1 cellular context compared by ENCODE assay signal in the genomic region with DNA sequence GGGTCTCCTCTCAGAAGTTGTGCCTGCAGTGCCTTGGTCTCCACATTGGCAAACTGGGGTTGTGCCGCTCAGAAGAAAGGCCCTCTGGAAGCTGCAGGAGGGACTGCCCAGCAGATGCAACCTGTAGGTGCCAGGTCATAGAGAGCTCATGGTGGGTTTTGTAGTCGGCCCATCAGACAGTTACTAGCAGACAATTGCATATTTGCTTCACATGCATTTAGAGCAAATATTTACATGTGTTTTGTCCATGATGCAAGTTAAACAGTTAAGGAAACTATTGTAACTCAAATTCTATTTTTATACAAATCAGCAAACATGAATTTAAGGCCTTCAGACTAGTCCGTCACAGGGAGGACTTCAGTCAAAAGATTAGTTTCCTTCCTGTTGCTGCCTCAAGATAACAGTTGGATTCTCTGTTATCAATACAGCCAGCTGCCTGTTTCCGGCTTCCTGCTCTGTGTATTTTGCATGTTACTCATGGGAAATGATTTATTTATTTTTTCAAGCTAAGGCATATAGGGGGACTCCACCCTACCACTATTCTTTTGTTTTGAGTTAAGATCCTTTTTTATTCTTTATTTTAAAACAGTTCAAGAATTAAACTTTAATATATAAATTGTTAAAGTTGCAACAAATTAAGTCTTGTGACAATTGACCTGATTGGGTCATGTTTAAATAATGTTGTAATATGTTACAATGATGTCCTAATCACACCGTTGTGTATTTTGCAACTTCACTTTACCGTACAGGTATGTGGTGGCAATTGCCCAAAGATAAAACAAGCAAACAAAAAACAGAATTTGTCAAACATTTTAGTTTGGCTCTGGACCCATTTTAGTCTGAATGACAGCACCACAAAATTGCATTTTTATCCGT.
TF ChIP-seq lines count a peak whose summit lies in the region.

No MANE protein-coding gene starts in this region.

TF ChIP-seq in HepG2, 621 proteins besides CTCF, POLR2A, EP300 and RAD21 (continued from another document and continues in another):
- TF ChIP-seq, protein P1, sequence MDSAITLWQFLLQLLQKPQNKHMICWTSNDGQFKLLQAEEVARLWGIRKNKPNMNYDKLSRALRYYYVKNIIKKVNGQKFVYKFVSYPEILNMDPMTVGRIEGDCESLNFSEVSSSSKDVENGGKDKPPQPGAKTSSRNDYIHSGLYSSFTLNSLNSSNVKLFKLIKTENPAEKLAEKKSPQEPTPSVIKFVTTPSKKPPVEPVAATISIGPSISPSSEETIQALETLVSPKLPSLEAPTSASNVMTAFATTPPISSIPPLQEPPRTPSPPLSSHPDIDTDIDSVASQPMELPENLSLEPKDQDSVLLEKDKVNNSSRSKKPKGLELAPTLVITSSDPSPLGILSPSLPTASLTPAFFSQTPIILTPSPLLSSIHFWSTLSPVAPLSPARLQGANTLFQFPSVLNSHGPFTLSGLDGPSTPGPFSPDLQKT (CRISPR knock-in tag; IDR thresholded peaks at IDR 0.05; ENCODE audit: borderline replicate concordance) = no peak
- no peak for TF ChIP-seq ZNF720 (CRISPR knock-in tag; IDR thresholded peaks at IDR 0.05)
- TF ChIP-seq, protein P2, sequence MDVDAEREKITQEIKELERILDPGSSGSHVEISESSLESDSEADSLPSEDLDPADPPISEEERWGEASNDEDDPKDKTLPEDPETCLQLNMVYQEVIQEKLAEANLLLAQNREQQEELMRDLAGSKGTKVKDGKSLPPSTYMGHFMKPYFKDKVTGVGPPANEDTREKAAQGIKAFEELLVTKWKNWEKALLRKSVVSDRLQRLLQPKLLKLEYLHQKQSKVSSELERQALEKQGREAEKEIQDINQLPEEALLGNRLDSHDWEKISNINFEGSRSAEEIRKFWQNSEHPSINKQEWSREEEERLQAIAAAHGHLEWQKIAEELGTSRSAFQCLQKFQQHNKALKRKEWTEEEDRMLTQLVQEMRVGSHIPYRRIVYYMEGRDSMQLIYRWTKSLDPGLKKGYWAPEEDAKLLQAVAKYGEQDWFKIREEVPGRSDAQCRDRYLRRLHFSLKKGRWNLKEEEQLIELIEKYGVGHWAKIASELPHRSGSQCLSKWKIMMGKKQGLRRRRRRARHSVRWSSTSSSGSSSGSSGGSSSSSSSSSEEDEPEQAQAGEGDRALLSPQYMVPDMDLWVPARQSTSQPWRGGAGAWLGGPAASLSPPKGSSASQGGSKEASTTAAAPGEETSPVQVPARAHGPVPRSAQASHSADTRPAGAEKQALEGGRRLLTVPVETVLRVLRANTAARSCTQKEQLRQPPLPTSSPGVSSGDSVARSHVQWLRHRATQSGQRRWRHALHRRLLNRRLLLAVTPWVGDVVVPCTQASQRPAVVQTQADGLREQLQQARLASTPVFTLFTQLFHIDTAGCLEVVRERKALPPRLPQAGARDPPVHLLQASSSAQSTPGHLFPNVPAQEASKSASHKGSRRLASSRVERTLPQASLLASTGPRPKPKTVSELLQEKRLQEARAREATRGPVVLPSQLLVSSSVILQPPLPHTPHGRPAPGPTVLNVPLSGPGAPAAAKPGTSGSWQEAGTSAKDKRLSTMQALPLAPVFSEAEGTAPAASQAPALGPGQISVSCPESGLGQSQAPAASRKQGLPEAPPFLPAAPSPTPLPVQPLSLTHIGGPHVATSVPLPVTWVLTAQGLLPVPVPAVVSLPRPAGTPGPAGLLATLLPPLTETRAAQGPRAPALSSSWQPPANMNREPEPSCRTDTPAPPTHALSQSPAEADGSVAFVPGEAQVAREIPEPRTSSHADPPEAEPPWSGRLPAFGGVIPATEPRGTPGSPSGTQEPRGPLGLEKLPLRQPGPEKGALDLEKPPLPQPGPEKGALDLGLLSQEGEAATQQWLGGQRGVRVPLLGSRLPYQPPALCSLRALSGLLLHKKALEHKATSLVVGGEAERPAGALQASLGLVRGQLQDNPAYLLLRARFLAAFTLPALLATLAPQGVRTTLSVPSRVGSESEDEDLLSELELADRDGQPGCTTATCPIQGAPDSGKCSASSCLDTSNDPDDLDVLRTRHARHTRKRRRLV (CRISPR knock-in tag; IDR thresholded peaks at IDR 0.05) = no peak
- TF ChIP-seq ZNF768 (CRISPR knock-in tag; IDR thresholded peaks at IDR 0.05) = no peak
- TF ChIP-seq YEATS2 (CRISPR knock-in tag; IDR thresholded peaks at IDR 0.05; ENCODE audit: borderline replicate concordance) = no peak
- TF ChIP-seq, protein P3, sequence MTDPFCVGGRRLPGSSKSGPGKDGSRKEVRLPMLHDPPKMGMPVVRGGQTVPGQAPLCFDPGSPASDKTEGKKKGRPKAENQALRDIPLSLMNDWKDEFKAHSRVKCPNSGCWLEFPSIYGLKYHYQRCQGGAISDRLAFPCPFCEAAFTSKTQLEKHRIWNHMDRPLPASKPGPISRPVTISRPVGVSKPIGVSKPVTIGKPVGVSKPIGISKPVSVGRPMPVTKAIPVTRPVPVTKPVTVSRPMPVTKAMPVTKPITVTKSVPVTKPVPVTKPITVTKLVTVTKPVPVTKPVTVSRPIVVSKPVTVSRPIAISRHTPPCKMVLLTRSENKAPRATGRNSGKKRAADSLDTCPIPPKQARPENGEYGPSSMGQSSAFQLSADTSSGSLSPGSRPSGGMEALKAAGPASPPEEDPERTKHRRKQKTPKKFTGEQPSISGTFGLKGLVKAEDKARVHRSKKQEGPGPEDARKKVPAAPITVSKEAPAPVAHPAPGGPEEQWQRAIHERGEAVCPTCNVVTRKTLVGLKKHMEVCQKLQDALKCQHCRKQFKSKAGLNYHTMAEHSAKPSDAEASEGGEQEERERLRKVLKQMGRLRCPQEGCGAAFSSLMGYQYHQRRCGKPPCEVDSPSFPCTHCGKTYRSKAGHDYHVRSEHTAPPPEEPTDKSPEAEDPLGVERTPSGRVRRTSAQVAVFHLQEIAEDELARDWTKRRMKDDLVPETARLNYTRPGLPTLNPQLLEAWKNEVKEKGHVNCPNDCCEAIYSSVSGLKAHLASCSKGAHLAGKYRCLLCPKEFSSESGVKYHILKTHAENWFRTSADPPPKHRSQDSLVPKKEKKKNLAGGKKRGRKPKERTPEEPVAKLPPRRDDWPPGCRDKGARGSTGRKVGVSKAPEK (CRISPR knock-in tag; IDR thresholded peaks at IDR 0.05; ENCODE audit: borderline replicate concordance) = peak; percentile 71; the same call in 1 of the 2 replicates
- TF ChIP-seq NR2F1 (CRISPR knock-in tag; IDR thresholded peaks at IDR 0.05) = peak in 1 of 2 experiments; percentile 79; a peak in 2 of 4 replicates
- no peak for TF ChIP-seq ZNF382 (CRISPR knock-in tag; IDR thresholded peaks at IDR 0.05; ENCODE audit: borderline replicate concordance)
- TF ChIP-seq NONO (IDR thresholded peaks at IDR 0.05) = no peak
- no peak for TF ChIP-seq NONO (CRISPR knock-in tag; conservative IDR thresholded peaks at IDR 0.05)
- TF ChIP-seq NFYB (CRISPR knock-in tag; IDR thresholded peaks at IDR 0.05) = no peak
- peak; percentile 38; the same call in 1 of the 2 replicates for TF ChIP-seq HOXA5 (CRISPR knock-in tag; IDR thresholded peaks at IDR 0.05)
- no peak for TF ChIP-seq ZNF83 (CRISPR knock-in tag; IDR thresholded peaks at IDR 0.05; ENCODE audit: borderline replicate concordance)
- TF ChIP-seq ZNF496 (CRISPR knock-in tag; IDR thresholded peaks at IDR 0.05; ENCODE audit: insufficient replicate concordance) = no peak
- TF ChIP-seq ZNF326 (CRISPR knock-in tag; IDR thresholded peaks at IDR 0.05; ENCODE audit: borderline replicate concordance) = no peak
- no peak for TF ChIP-seq SMARCC2 (IDR thresholded peaks at IDR 0.05)
- TF ChIP-seq, protein P4, sequence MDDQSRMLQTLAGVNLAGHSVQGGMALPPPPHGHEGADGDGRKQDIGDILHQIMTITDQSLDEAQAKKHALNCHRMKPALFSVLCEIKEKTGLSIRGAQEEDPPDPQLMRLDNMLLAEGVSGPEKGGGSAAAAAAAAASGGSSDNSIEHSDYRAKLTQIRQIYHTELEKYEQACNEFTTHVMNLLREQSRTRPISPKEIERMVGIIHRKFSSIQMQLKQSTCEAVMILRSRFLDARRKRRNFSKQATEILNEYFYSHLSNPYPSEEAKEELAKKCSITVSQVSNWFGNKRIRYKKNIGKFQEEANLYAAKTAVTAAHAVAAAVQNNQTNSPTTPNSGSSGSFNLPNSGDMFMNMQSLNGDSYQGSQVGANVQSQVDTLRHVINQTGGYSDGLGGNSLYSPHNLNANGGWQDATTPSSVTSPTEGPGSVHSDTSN (CRISPR knock-in tag; IDR thresholded peaks at IDR 0.05; ENCODE audit: borderline replicate concordance) = no peak
- TF ChIP-seq ZNF563 (CRISPR knock-in tag; IDR thresholded peaks at IDR 0.05) = no peak
- TF ChIP-seq, protein P5, sequence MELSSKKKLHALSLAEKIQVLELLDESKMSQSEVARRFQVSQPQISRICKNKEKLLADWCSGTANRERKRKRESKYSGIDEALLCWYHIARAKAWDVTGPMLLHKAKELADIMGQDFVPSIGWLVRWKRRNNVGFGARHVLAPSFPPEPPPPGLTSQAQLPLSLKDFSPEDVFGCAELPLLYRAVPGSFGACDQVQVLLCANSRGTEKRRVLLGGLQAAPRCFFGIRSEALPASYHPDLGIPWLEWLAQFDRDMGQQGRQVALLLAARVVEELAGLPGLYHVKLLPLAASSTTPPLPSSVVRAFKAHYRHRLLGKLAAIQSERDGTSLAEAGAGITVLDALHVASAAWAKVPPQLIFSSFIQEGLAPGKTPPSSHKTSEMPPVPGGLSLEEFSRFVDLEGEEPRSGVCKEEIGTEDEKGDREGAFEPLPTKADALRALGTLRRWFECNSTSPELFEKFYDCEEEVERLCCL (CRISPR knock-in tag; IDR thresholded peaks at IDR 0.05; ENCODE audit: borderline replicate concordance) = no peak; the same call in 1 of the 2 replicates
- TF ChIP-seq SRSF9 (IDR thresholded peaks at IDR 0.05; ENCODE audit: borderline replicate concordance, insufficient read depth, low read depth, low read length, poor library complexity, severe bottlenecking) = no peak
- TF ChIP-seq, protein P6, sequence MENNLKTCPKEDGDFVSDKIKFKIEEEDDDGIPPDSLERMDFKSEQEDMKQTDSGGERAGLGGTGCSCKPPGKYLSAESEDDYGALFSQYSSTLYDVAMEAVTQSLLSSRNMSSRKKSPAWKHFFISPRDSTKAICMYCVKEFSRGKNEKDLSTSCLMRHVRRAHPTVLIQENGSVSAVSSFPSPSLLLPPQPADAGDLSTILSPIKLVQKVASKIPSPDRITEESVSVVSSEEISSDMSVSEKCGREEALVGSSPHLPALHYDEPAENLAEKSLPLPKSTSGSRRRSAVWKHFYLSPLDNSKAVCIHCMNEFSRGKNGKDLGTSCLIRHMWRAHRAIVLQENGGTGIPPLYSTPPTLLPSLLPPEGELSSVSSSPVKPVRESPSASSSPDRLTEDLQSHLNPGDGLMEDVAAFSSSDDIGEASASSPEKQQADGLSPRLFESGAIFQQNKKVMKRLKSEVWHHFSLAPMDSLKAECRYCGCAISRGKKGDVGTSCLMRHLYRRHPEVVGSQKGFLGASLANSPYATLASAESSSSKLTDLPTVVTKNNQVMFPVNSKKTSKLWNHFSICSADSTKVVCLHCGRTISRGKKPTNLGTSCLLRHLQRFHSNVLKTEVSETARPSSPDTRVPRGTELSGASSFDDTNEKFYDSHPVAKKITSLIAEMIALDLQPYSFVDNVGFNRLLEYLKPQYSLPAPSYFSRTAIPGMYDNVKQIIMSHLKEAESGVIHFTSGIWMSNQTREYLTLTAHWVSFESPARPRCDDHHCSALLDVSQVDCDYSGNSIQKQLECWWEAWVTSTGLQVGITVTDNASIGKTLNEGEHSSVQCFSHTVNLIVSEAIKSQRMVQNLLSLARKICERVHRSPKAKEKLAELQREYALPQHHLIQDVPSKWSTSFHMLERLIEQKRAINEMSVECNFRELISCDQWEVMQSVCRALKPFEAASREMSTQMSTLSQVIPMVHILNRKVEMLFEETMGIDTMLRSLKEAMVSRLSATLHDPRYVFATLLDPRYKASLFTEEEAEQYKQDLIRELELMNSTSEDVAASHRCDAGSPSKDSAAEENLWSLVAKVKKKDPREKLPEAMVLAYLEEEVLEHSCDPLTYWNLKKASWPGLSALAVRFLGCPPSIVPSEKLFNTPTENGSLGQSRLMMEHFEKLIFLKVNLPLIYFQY (CRISPR knock-in tag; IDR thresholded peaks at IDR 0.05; ENCODE audit: borderline replicate concordance) = no peak
- TF ChIP-seq SYNCRIP (IDR thresholded peaks at IDR 0.05; ENCODE audit: insufficient read depth, low read depth, low read length) = no peak
- TF ChIP-seq, protein P7, sequence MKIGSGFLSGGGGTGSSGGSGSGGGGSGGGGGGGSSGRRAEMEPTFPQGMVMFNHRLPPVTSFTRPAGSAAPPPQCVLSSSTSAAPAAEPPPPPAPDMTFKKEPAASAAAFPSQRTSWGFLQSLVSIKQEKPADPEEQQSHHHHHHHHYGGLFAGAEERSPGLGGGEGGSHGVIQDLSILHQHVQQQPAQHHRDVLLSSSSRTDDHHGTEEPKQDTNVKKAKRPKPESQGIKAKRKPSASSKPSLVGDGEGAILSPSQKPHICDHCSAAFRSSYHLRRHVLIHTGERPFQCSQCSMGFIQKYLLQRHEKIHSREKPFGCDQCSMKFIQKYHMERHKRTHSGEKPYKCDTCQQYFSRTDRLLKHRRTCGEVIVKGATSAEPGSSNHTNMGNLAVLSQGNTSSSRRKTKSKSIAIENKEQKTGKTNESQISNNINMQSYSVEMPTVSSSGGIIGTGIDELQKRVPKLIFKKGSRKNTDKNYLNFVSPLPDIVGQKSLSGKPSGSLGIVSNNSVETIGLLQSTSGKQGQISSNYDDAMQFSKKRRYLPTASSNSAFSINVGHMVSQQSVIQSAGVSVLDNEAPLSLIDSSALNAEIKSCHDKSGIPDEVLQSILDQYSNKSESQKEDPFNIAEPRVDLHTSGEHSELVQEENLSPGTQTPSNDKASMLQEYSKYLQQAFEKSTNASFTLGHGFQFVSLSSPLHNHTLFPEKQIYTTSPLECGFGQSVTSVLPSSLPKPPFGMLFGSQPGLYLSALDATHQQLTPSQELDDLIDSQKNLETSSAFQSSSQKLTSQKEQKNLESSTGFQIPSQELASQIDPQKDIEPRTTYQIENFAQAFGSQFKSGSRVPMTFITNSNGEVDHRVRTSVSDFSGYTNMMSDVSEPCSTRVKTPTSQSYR (CRISPR knock-in tag; IDR thresholded peaks at IDR 0.05; ENCODE audit: borderline replicate concordance) = peak; percentile 11; the same call in 1 of the 2 replicates
- TF ChIP-seq SETDB1 (CRISPR knock-in tag; IDR thresholded peaks at IDR 0.05; ENCODE audit: borderline replicate concordance) = no peak
- TF ChIP-seq, protein P8, sequence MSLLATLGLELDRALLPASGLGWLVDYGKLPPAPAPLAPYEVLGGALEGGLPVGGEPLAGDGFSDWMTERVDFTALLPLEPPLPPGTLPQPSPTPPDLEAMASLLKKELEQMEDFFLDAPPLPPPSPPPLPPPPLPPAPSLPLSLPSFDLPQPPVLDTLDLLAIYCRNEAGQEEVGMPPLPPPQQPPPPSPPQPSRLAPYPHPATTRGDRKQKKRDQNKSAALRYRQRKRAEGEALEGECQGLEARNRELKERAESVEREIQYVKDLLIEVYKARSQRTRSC (CRISPR knock-in tag; IDR thresholded peaks at IDR 0.05; ENCODE audit: low read depth) = no peak
- no peak for TF ChIP-seq SP4 (CRISPR knock-in tag; IDR thresholded peaks at IDR 0.05)
- TF ChIP-seq, protein P9, sequence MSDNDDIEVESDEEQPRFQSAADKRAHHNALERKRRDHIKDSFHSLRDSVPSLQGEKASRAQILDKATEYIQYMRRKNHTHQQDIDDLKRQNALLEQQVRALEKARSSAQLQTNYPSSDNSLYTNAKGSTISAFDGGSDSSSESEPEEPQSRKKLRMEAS (IDR thresholded peaks at IDR 0.05) = peak; percentile 52; the same call in 1 of the 2 replicates
- no peak for TF ChIP-seq CHD2 (IDR thresholded peaks at IDR 0.05; ENCODE audit: low read depth, low read length)
- no peak for TF ChIP-seq NBN (conservative IDR thresholded peaks at IDR 0.05)
